Comparison of ENCODE assay signal across 24 cellular contexts in the genomic region with DNA sequence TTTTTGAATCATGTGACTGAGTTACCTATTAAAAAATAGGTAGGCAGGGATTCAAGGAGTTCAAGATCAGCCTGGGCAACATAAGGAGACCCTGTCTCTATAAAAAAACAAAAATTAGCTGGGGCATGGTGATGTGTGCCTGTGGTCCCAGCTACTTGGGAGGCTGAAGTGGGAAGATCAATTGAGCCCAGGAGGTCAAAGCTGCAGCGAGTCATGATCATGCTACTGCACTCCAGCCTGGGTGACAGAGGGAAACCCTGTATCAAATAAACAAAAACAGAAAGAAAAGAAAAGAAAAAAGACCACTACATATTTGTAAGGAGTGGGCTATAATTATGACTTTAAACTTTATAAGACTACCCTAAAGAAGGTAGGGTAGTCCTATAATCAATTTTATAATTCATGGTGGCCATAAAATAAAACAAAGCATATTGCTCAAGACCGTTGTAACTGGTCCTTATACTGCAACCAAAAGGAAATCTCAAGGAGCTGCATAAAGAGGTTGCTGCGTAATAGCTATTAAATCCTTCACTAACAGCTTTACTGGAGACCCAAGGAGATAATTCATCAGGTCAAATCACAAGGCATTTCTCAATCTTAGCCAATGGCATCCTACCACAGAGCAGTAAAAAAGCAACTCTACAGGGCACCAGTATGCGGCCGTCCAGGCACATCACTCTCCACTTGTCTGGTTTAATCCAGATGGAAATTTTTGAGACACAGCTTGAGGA. TPM values are rescaled to one million over a fixed set of nuclear protein-coding genes. Genes with fewer than 3 reads are reported as not detected.
DNase-seq lines count a peak whose midpoint lies in the region; ATAC-seq and TF ChIP-seq lines count a peak whose summit lies in the region.
"Had no signal": no experiment of that assay in that cellular context is flagged by ENCODE, and none has a peak within 500 bp of the region (broad histone marks: within the 10 kb centered on the region; RNA-seq: fewer than 3 reads in every experiment).

No MANE protein-coding gene starts in this region.

- POLR2A ChIA-PET in GM10248 (lab: Yijun Ruan, JAX), result no interaction called here

- H3K27ac Mint-ChIP-seq in activated T-helper 17 cell treated with anti-CD3 and anti-CD28 coated beads, Interleukin-2, amount 50 U/mL, for 72 hours, result no peak overlapping the region
- H3K27ac Mint-ChIP-seq: activated CD4-positive, alpha-beta T cell treated with anti-CD3 and anti-CD28 coated beads for 36 hours; activated CD8-positive, alpha-beta T cell treated with anti-CD3 and anti-CD28 coated beads, Interleukin-2, amount 10 ng/mL, durations not matched to agents 7 days and 5 days; activated naive CD8-positive, alpha-beta T cell had no signal

- CTCF ChIA-PET in GM10248 (lab: Yijun Ruan, JAX), result interaction anchor here (1.0 to 2.0 kb wide), 2 partner anchors 13 to 17 kb away, joined by 3 to 4 read pairs; no protein-coding TSS in a partner anchor

- peaks cover 5% of the 10 kb centered on the region for H3K36me3 Mint-ChIP-seq in activated T-helper 17 cell treated with anti-CD3 and anti-CD28 coated beads, Interleukin-2, amount 50 U/mL, for 72 hours (ENCODE audit: low read depth)
- H3K36me3 Mint-ChIP-seq: activated naive CD8-positive, alpha-beta T cell; naive B cell had no signal

- no peak overlapping the region for H3K4me3 Mint-ChIP-seq in activated T-helper 17 cell treated with anti-CD3 and anti-CD28 coated beads, Interleukin-2, amount 50 U/mL, for 72 hours
- H3K4me3 Mint-ChIP-seq: activated CD4-positive, alpha-beta T cell treated with anti-CD3 and anti-CD28 coated beads for 36 hours; activated CD8-positive, alpha-beta T cell treated with anti-CD3 and anti-CD28 coated beads, Interleukin-2, amount 10 ng/mL, durations not matched to agents 7 days and 5 days; activated naive CD8-positive, alpha-beta T cell; central memory CD8-positive, alpha-beta T cell; naive B cell had no signal

- H3K9me3 Mint-ChIP-seq in activated T-helper 17 cell treated with anti-CD3 and anti-CD28 coated beads, Interleukin-2, amount 50 U/mL, for 72 hours, result no peaks in the 10 kb centered on the region
- H3K9me3 Mint-ChIP-seq: central memory CD8-positive, alpha-beta T cell; naive B cell had no signal

- TF ChIP-seq CTCF in GM10248 (IDR thresholded peaks at IDR 0.05; ENCODE audit: control extremely low read depth, extremely low read depth, low read depth, missing control alignments), result no peak

- peak; percentile 34 for DNase-seq in EL
- peak; percentile 58 for DNase-seq in M059J (ENCODE audit: low read depth)
- peak; percentile 74 for DNase-seq in NOMO-1 treated with dmso at 0.1 percent for 144 hours (lab: John Stamatoyannopoulos, UW; ENCODE audit: unreplicated experiment)
- peak; percentile 11 for DNase-seq in kidney tubule cell (ENCODE audit: low spot score)
- no peak for DNase-seq in GM10248 (ENCODE audit: extremely low spot score)
- DNase-seq in D341Med (ENCODE audit: low spot score), result no peak
- DNase-seq: activated CD4-positive, alpha-beta T cell treated with anti-CD3 and anti-CD28 coated beads for 36 hours; activated CD8-positive, alpha-beta T cell treated with anti-CD3 and anti-CD28 coated beads, Interleukin-2, amount 10 ng/mL, durations not matched to agents 7 days and 5 days; activated effector memory CD4-positive, alpha-beta T cell treated with Interleukin-2 at 50 U/mL for 16 hours; activated T-cell treated with anti-CD3 and anti-CD28 coated beads for 4 hours; dermis blood vessel endothelial cell; KBM-7; left ventricle myocardium inferior; MG63; naive B cell; NCI-H146; NCI-H2171 treated with DMSO at 0.1 percent for 48 hours; occipital lobe; stimulated activated naive CD4-positive, alpha-beta T cell had no signal

- H3K4me1 Mint-ChIP-seq in activated T-helper 17 cell treated with anti-CD3 and anti-CD28 coated beads, Interleukin-2, amount 50 U/mL, for 72 hours, result peaks cover 4% of the 10 kb centered on the region

- no peaks in the 10 kb centered on the region for H3K27me3 Mint-ChIP-seq in activated T-helper 17 cell treated with anti-CD3 and anti-CD28 coated beads, Interleukin-2, amount 50 U/mL, for 72 hours
- H3K27me3 Mint-ChIP-seq: activated CD4-positive, alpha-beta T cell treated with anti-CD3 and anti-CD28 coated beads for 36 hours; activated naive CD8-positive, alpha-beta T cell; central memory CD8-positive, alpha-beta T cell; naive B cell had no signal

- no peak for ATAC-seq in HG03457 (IDR thresholded peaks at IDR 0.05; ENCODE audit: unreplicated experiment)
- no peak for ATAC-seq in activated T-helper 17 cell treated with anti-CD3 and anti-CD28 coated beads, Interleukin-2, amount 50 U/mL, for 72 hours (replicated peaks)
- ATAC-seq: activated CD4-positive, alpha-beta T cell treated with anti-CD3 and anti-CD28 coated beads for 36 hours; activated CD8-positive, alpha-beta T cell treated with anti-CD3 and anti-CD28 coated beads, Interleukin-2, amount 10 ng/mL, durations not matched to agents 7 days and 5 days; SK-N-SH treated with all-trans-retinoic acid at 6 μM for 48 hours had no signal

RNA-seq across cellular contexts. Expression of a gene that starts 13.5 kb away (rescaled TPM):
- 51.5 and 60.7 TPM in 2 replicates for total RNA-seq in M059J (2014; rRNA removed; shearing (Covaris generic))
- 10 to 100 TPM; 17.3 to 23.0 TPM for total RNA-seq in activated T-helper 17 cell treated with anti-CD3 and anti-CD28 coated beads, Interleukin-2, amount 50 U/mL, for 72 hours

RNA-seq across cellular contexts. Expression of a gene that starts 40.8 kb away (rescaled TPM):
- total RNA-seq in M059J (2014; rRNA removed; shearing (Covaris generic)), result 11.3 and 17.4 TPM in 2 replicates
- total RNA-seq in activated T-helper 17 cell treated with anti-CD3 and anti-CD28 coated beads, Interleukin-2, amount 50 U/mL, for 72 hours, result 1 to 10 TPM; 4.1 to 9.2 TPM

Comparison
In these comparisons a context has a peak if more than half of its experiments do, and no peak if none do; other contexts are left out.
1. DNase-seq: peak in EL (single experiment), M059J (single experiment), NOMO-1 treated with dmso at 0.1 percent for 144 hours (single experiment) and kidney tubule cell (single experiment); none in GM10248 (single experiment) and D341Med (single experiment).